In the genomic region with DNA sequence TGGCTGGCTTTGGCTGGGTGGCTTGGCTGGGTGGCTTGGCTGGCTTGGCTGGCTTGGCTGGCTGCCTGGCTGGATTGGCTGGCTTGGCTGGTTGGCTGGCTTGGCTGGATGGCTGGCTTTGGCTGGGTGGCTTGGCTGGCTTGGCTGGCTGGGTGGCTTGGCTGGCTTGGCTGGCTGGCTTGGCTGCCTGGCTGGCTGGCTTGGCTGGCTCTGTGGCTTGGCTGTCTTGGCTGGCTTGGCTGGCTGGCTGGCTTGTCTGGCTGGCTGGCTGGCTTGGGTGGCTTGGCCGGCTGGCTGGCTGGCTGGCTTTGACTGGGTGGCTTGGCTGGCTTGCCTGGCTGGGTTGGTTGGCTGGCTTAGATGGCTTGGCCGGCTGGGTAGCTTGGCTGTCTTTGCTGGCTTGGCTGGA, we compare ENCODE assay signal across 15 cellular contexts. TPM values are rescaled to one million over a fixed set of nuclear protein-coding genes. Genes with fewer than 3 reads are reported as not detected.
A peak's percentile ranks its signal among the peaks of the same experiment; 100 is the strongest.
DNase-seq lines count a peak whose midpoint lies in the region; ATAC-seq and TF ChIP-seq lines count a peak whose summit lies in the region.
"Not testable (repeated sequence)": the region's sequence is repeated elsewhere in the genome, so short reads cannot be mapped to it uniquely, and the experiment has no call there.
"Had no signal": no experiment of that assay in that cellular context is flagged by ENCODE, and none has a peak within 500 bp of the region (broad histone marks: within the 10 kb centered on the region; RNA-seq: fewer than 3 reads in every experiment).

No MANE protein-coding gene starts in this region.

- not testable (repeated sequence) for H3K27ac ChIP-seq in CD4-positive, alpha-beta T cell (ENCODE audit: low read depth, low read length); WERI-Rb-1; dorsolateral prefrontal cortex

- not testable (repeated sequence) for H3K9me3 Mint-ChIP-seq in CD4-positive, alpha-beta T cell; activated CD8-positive, alpha-beta memory T cell treated with anti-CD3 and anti-CD28 coated beads, Interleukin-2, amount 10 ng/mL, durations not matched to agents 7 days and 5 days (ENCODE audit: low read depth); activated naive CD4-positive, alpha-beta T cell treated with anti-CD3 and anti-CD28 coated beads for 36 hours; progenitor cell of endocrine pancreas (ENCODE audit: low read depth)

- ATAC-seq in CD4-positive, alpha-beta T cell (ENCODE audit: poor library complexity); activated CD8-positive, alpha-beta memory T cell treated with anti-CD3 and anti-CD28 coated beads, Interleukin-2, amount 10 ng/mL, durations not matched to agents 7 days and 5 days; left colon; stimulated activated naive CD8-positive, alpha-beta T cell treated with anti-CD3 and anti-CD28 coated beads, Interleukin-15, Interleukin-2, amounts not matched to agents 100 U/mL and 50 U/mL, for 24 hours: not testable (repeated sequence)

- intact Hi-C loops in CD4-positive, alpha-beta T cell (cut with DNase I, micrococcal nuclease); activated naive CD4-positive, alpha-beta T cell treated with anti-CD3 and anti-CD28 coated beads for 36 hours (cut with micrococcal nuclease); dorsolateral prefrontal cortex (cut with DNase I); left colon (cut with DNase I, micrococcal nuclease): not testable (repeated sequence)

- not testable (repeated sequence) for H3K9me3 ChIP-seq in CD4-positive, alpha-beta T cell (ENCODE audit: control insufficient read depth, low read length); WERI-Rb-1 (ENCODE audit: severe bottlenecking)

- CTCF ChIA-PET in CD4-positive, alpha-beta T cell (lab: Charles Lee); activated CD8-positive, alpha-beta memory T cell treated with anti-CD3 and anti-CD28 coated beads, Interleukin-2, amount 10 ng/mL, durations not matched to agents 7 days and 5 days (lab: Charles Lee); activated naive CD4-positive, alpha-beta T cell treated with anti-CD3 and anti-CD28 coated beads for 36 hours (lab: Charles Lee): not testable (repeated sequence)

- H3K27me3 Mint-ChIP-seq in CD4-positive, alpha-beta T cell; activated CD8-positive, alpha-beta memory T cell treated with anti-CD3 and anti-CD28 coated beads, Interleukin-2, amount 10 ng/mL, durations not matched to agents 7 days and 5 days; activated naive CD4-positive, alpha-beta T cell treated with anti-CD3 and anti-CD28 coated beads for 36 hours (ENCODE audit: low read depth); progenitor cell of endocrine pancreas: not testable (repeated sequence)

- H3K4me3 Mint-ChIP-seq in CD4-positive, alpha-beta T cell; activated CD8-positive, alpha-beta memory T cell treated with anti-CD3 and anti-CD28 coated beads, Interleukin-2, amount 10 ng/mL, durations not matched to agents 7 days and 5 days; activated naive CD4-positive, alpha-beta T cell treated with anti-CD3 and anti-CD28 coated beads for 36 hours; progenitor cell of endocrine pancreas (ENCODE audit: low read depth): not testable (repeated sequence)

- not testable (repeated sequence) for TF ChIP-seq CTCF in CD4-positive, alpha-beta T cell (IDR thresholded peaks at IDR 0.05); WERI-Rb-1 (IDR thresholded peaks at IDR 0.05; ENCODE audit: low read depth, low read length); dorsolateral prefrontal cortex (IDR thresholded peaks at IDR 0.05 in 54 of 56, conservative IDR thresholded peaks at IDR 0.05 in 2 of 56; ENCODE audit: low read depth in 1 of 56, partially characterized antibody in 56 of 56); progenitor cell of endocrine pancreas (IDR thresholded peaks at IDR 0.05; ENCODE audit: unreplicated experiment)

- H3K36me3 ChIP-seq in WERI-Rb-1, result not testable (repeated sequence)

- peak in 6 of 10 experiments; percentile 8 to 26 (median 12) for DNase-seq in CD4-positive, alpha-beta T cell
- DNase-seq in WERI-Rb-1, result peak; percentile 25
- DNase-seq in activated CD8-positive, alpha-beta memory T cell treated with anti-CD3 and anti-CD28 coated beads, Interleukin-2, amount 10 ng/mL, durations not matched to agents 7 days and 5 days, result peak; percentile 37
- DNase-seq in activated naive CD4-positive, alpha-beta T cell treated with anti-CD3 and anti-CD28 coated beads for 36 hours, result peak; percentile 15
- DNase-seq in dorsolateral prefrontal cortex, result peak in 8 of 10 donors; percentile 14 to 83 (median 35)
- peak; percentile 8 to 52 for DNase-seq in left colon
- DNase-seq in progenitor cell of endocrine pancreas (ENCODE audit: low spot score, unreplicated experiment), result peak; percentile 10
- peak; percentile 11 for DNase-seq in stimulated activated naive CD8-positive, alpha-beta T cell treated with anti-CD3 and anti-CD28 coated beads, Interleukin-15, Interleukin-2, amounts not matched to agents 100 U/mL and 50 U/mL, for 24 hours

- H3K27ac Mint-ChIP-seq in CD4-positive, alpha-beta T cell; activated CD8-positive, alpha-beta memory T cell treated with anti-CD3 and anti-CD28 coated beads, Interleukin-2, amount 10 ng/mL, durations not matched to agents 7 days and 5 days; activated naive CD4-positive, alpha-beta T cell treated with anti-CD3 and anti-CD28 coated beads for 36 hours; progenitor cell of endocrine pancreas: not testable (repeated sequence)

- POLR2A ChIA-PET in CD4-positive, alpha-beta T cell (lab: Charles Lee), result not testable (repeated sequence)

- H3K27me3 ChIP-seq in CD4-positive, alpha-beta T cell (ENCODE audit: control insufficient read depth, insufficient read depth, low read length); WERI-Rb-1 (ENCODE audit: insufficient read depth, low read depth, severe bottlenecking); dorsolateral prefrontal cortex: not testable (repeated sequence)

- not testable (repeated sequence) for H3K4me3 ChIP-seq in WERI-Rb-1 (ENCODE audit: low read depth, low read length); dorsolateral prefrontal cortex

- H3K36me3 Mint-ChIP-seq in CD4-positive, alpha-beta T cell (ENCODE audit: low read depth); activated CD8-positive, alpha-beta memory T cell treated with anti-CD3 and anti-CD28 coated beads, Interleukin-2, amount 10 ng/mL, durations not matched to agents 7 days and 5 days; activated naive CD4-positive, alpha-beta T cell treated with anti-CD3 and anti-CD28 coated beads for 36 hours (ENCODE audit: low read depth); progenitor cell of endocrine pancreas (ENCODE audit: insufficient read depth): not testable (repeated sequence)

- H3K4me1 Mint-ChIP-seq in CD4-positive, alpha-beta T cell (ENCODE audit: low read depth); activated CD8-positive, alpha-beta memory T cell treated with anti-CD3 and anti-CD28 coated beads, Interleukin-2, amount 10 ng/mL, durations not matched to agents 7 days and 5 days; activated naive CD4-positive, alpha-beta T cell treated with anti-CD3 and anti-CD28 coated beads for 36 hours (ENCODE audit: low read depth); progenitor cell of endocrine pancreas (ENCODE audit: low read depth): not testable (repeated sequence)

RNA-seq across cellular contexts. Expression of a gene that starts 22.1 kb away (rescaled TPM):
- not detected for total RNA-seq in CD4-positive, alpha-beta T cell
- not detected for total RNA-seq in activated CD8-positive, alpha-beta memory T cell treated with anti-CD3 and anti-CD28 coated beads, Interleukin-2, amount 10 ng/mL, durations not matched to agents 7 days and 5 days
- total RNA-seq in activated naive CD4-positive, alpha-beta T cell treated with anti-CD3 and anti-CD28 coated beads for 36 hours, result not detected
- total RNA-seq in dorsolateral prefrontal cortex, result 1 to 10 TPM in 1 of 120 experiments, under 1 TPM in 7, not detected in 112; 0.30 to 1.3 (median 0.73) TPM
- not detected for total RNA-seq in left colon
- total RNA-seq in progenitor cell of endocrine pancreas, result not detected in 2 replicates
- total RNA-seq: A172; activated T-helper 17 cell treated with anti-CD3 and anti-CD28 coated beads, Interleukin-2, amount 50 U/mL, for 72 hours; aorta; lung microvascular endothelial cell; osteocyte; PC-9; tibial nerve had no signal

RNA-seq across cellular contexts. Expression of a gene that starts 34.4 kb away (rescaled TPM):
- not detected for total RNA-seq in CD4-positive, alpha-beta T cell
- total RNA-seq in activated CD8-positive, alpha-beta memory T cell treated with anti-CD3 and anti-CD28 coated beads, Interleukin-2, amount 10 ng/mL, durations not matched to agents 7 days and 5 days, result not detected
- total RNA-seq in activated naive CD4-positive, alpha-beta T cell treated with anti-CD3 and anti-CD28 coated beads for 36 hours, result not detected
- 1 to 10 TPM in 1 of 120 experiments, under 1 TPM in 11, not detected in 108; 0.20 to 1.1 (median 0.36) TPM for total RNA-seq in dorsolateral prefrontal cortex
- total RNA-seq in left colon, result not detected
- not detected in 2 replicates for total RNA-seq in progenitor cell of endocrine pancreas
- total RNA-seq: A172; activated T-helper 17 cell treated with anti-CD3 and anti-CD28 coated beads, Interleukin-2, amount 50 U/mL, for 72 hours; aorta; lung microvascular endothelial cell; osteocyte; PC-9; tibial nerve had no signal
